ENCODE assay signal across 7 cellular contexts in the genomic region with DNA sequence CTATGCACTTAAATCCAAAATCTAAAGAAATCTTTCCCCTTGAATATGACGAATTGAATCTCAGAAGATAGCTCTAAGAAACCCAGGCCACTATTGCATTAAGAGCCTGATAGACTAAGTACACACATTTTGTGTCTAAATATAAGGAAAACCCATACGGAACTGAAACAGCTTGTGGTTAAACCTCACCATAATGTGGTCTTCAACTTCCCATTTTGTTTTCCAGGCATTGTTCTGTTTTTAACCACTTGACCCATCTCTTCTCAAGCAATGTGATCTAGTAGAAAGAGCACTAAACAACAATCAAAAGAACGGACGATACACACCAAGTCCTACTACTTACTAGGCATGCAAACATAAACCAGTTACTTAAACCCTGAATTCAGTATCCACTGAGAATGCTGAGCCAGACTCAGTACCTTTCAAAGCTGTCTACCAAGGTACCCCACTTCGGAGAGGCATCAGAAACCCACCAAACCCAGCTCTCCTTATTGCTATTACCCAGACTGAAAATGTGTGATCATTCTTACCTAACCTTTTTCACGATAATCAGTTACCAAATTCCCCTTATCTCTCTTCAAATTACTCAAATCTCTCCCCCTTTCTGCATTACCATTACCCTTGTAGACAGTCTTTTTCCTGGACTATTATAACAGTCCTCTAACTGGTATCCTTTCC. TPM values are rescaled to one million over a fixed set of nuclear protein-coding genes. Genes with fewer than 3 reads are reported as not detected.
A peak's percentile ranks its signal among the peaks of the same experiment; 100 is the strongest.
DNase-seq lines count a peak whose midpoint lies in the region; ATAC-seq and TF ChIP-seq lines count a peak whose summit lies in the region.

No MANE protein-coding gene starts in this region.

- peak; percentile 79 for ATAC-seq in GM18909 (IDR thresholded peaks at IDR 0.05; ENCODE audit: poor library complexity, unreplicated experiment)
- peak; percentile 74 for ATAC-seq in HG02678 (IDR thresholded peaks at IDR 0.05; ENCODE audit: unreplicated experiment)

- DNase-seq in OCI-M1 (lab: John Stamatoyannopoulos, UW) (peak; percentile 93), osteoblast (ENCODE audit: insufficient read length, low spot score, missing footprints) (no peak), LoVo (ENCODE audit: low spot score) (no peak), NCI-H1092 treated with DMSO at 0.1 percent for 48 hours (lab: John Stamatoyannopoulos, UW) (no peak)
- no peak for DNase-seq in stimulated activated naive CD4-positive, alpha-beta T cell treated with Interleukin-2 at 50 U/mL for 16 hours (lab: John Stamatoyannopoulos, UW)

- H3K9me3 ChIP-seq in osteoblast (ENCODE audit: low read depth, low read length): no peaks in the 10 kb centered on the region

- H4K20me1 ChIP-seq in osteoblast (ENCODE audit: insufficient read depth, low read length): peaks cover 61% of the 10 kb centered on the region

- no peak overlapping the region for H3K4me3 ChIP-seq in osteoblast (ENCODE audit: insufficient read depth, low read length)

- H3K27me3 ChIP-seq in osteoblast (ENCODE audit: insufficient read depth, low read length): no peaks in the 10 kb centered on the region

- H3K4me1 ChIP-seq in osteoblast (ENCODE audit: insufficient read depth, low read length): peaks cover 26% of the 10 kb centered on the region

- H3K36me3 ChIP-seq in osteoblast (ENCODE audit: insufficient read depth, low read length): peaks cover 15% of the 10 kb centered on the region

- H3K4me2 ChIP-seq in osteoblast (ENCODE audit: insufficient read depth, low read length): no peak overlapping the region

- H3K79me2 ChIP-seq in osteoblast (ENCODE audit: insufficient read depth, low read length): peaks cover 94% of the 10 kb centered on the region

- no peak for TF ChIP-seq CTCF in osteoblast (IDR thresholded peaks at IDR 0.05; ENCODE audit: extremely low read depth, low read depth, low read length)

- H3K27ac ChIP-seq in osteoblast (ENCODE audit: low read depth, low read length): peak overlapping the region; percentile 18

- H2AFZ ChIP-seq in osteoblast (ENCODE audit: low read length): no peak overlapping the region

RNA-seq across cellular contexts. Expression of a gene that starts 12.8 kb away (rescaled TPM):
- 18.3 and 18.5 TPM in 2 replicates for total RNA-seq in osteoblast
